9 cellular contexts compared by ENCODE assay signal in the genomic region with DNA sequence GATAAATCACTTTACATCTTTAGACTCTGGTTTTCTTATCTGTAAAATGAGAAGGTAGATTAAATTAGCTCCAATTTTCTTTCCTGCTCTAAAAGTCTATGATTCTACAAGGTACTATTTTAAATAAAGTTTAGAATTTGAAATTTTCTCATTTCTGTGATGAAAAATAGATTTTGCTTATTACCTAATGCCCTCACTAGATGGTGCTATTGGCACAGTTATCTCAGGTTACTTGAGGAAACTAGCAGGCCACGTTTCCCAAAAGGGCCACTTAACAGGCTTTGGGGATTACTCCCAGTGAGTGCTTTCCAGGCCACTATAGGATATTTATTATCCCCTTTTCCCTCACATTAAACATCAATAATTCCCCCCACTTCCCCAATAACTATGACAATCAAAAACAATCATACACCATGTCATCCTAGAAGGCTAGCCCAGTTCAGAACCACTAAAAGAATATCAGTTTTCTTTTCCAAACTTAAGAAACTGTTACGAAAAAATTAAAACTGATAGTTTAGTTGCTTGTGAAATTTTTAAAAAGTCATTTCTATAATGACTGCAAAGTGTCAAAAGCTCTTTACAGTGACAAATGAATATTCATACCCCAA. TPM values are rescaled to one million over a fixed set of nuclear protein-coding genes. Genes with fewer than 3 reads are reported as not detected.
DNase-seq lines count a peak whose midpoint lies in the region; ATAC-seq and TF ChIP-seq lines count a peak whose summit lies in the region.
"Had no signal": no experiment of that assay in that cellular context is flagged by ENCODE, and none has a peak within 500 bp of the region (broad histone marks: within the 10 kb centered on the region; RNA-seq: fewer than 3 reads in every experiment).

No MANE protein-coding gene starts in this region.

- DNase-seq in NOMO-1 (lab: John Stamatoyannopoulos, UW; ENCODE audit: unreplicated experiment in 2 of 2), result peak; percentile 9 to 55
- DNase-seq in NOMO-1 treated with dmso at 0.1 percent for 144 hours (lab: John Stamatoyannopoulos, UW; ENCODE audit: unreplicated experiment), result no peak
- DNase-seq in HS-5 (ENCODE audit: low read depth), result peak; percentile 52
- peak; percentile 64 for DNase-seq in NCI-H774 (lab: John Stamatoyannopoulos, UW)
- DNase-seq in activated naive CD8-positive, alpha-beta T cell treated with anti-CD3 and anti-CD28 coated beads for 36 hours, result peak; percentile 6
- DNase-seq in Right ventricle myocardium superior, result no peak
- DNase-seq in prostate gland (ENCODE audit: low spot score), result peak; percentile 51
- no peak for DNase-seq in UCSD-AML1 (lab: John Stamatoyannopoulos, UW; ENCODE audit: unreplicated experiment)

- no peak overlapping the region for H3K4me3 ChIP-seq in prostate gland
- H3K4me3 ChIP-seq: BLaER1 treated with 17β-estradiol and CSF1 and Interleukin-3, amounts not matched to agents 10 nM and 100 nM had no signal

- peak overlapping the region; percentile 21 for H3K27ac Mint-ChIP-seq in activated naive CD8-positive, alpha-beta T cell treated with anti-CD3 and anti-CD28 coated beads for 36 hours

- no peaks in the 10 kb centered on the region for H3K36me3 ChIP-seq in prostate gland

- H3K36me3 Mint-ChIP-seq in activated naive CD8-positive, alpha-beta T cell treated with anti-CD3 and anti-CD28 coated beads for 36 hours, result peaks cover 11% of the 10 kb centered on the region

- H3K4me1 Mint-ChIP-seq in activated naive CD8-positive, alpha-beta T cell treated with anti-CD3 and anti-CD28 coated beads for 36 hours, result peaks cover 11% of the 10 kb centered on the region

- no peak for TF ChIP-seq POLR2A in prostate gland (IDR thresholded peaks at IDR 0.05)

- no peak overlapping the region for H3K27ac ChIP-seq in prostate gland
- H3K27ac ChIP-seq: BLaER1 treated with 17β-estradiol and CSF1 and Interleukin-3, amounts not matched to agents 10 nM and 100 nM had no signal

- H3K4me3 Mint-ChIP-seq in activated naive CD8-positive, alpha-beta T cell treated with anti-CD3 and anti-CD28 coated beads for 36 hours, result no peak overlapping the region

- intact Hi-C loops in Right ventricle myocardium superior (cut with DNase I) (loop anchor here (5.0 kb wide), 1 partner anchor 136 kb away; no protein-coding TSS in a partner anchor), prostate gland (cut with DNase I) (loop anchor here (2.0 kb wide), 1 partner anchor 135 kb away; no protein-coding TSS in a partner anchor)

- peak; percentile 83 for ATAC-seq in Right ventricle myocardium superior (ENCODE audit: poor library complexity)

- H3K4me1 ChIP-seq in prostate gland (replicated peaks), result no peaks in the 10 kb centered on the region
- H3K4me1 ChIP-seq: BLaER1 treated with 17β-estradiol and CSF1 and Interleukin-3, amounts not matched to agents 10 nM and 100 nM had no signal

- H3K9me3 ChIP-seq in prostate gland, result no peaks in the 10 kb centered on the region

- no peaks in the 10 kb centered on the region for H3K27me3 Mint-ChIP-seq in activated naive CD8-positive, alpha-beta T cell treated with anti-CD3 and anti-CD28 coated beads for 36 hours

- H3K9me3 Mint-ChIP-seq in activated naive CD8-positive, alpha-beta T cell treated with anti-CD3 and anti-CD28 coated beads for 36 hours, result peaks cover 6% of the 10 kb centered on the region

- WGBS in prostate gland, result 43% methylated on average over 2 of the region's 2 CpGs

- H3K27me3 ChIP-seq in prostate gland (replicated peaks; ENCODE audit: insufficient read depth), result no peaks in the 10 kb centered on the region
- H3K27me3 ChIP-seq: BLaER1 treated with 17β-estradiol and CSF1 and Interleukin-3, amounts not matched to agents 10 nM and 100 nM had no signal

- peak; percentile 18 to 85 (median 76) for TF ChIP-seq CTCF in prostate gland (IDR thresholded peaks at IDR 0.05)

RNA-seq across cellular contexts. Expression of a gene that starts 30.6 kb away (rescaled TPM):
- 10 to 100 TPM; 13.1 to 13.8 TPM for total RNA-seq in activated naive CD8-positive, alpha-beta T cell treated with anti-CD3 and anti-CD28 coated beads for 36 hours
- total RNA-seq in Right ventricle myocardium superior (32.9 TPM), prostate gland (10 to 100 TPM; 26.4 to 46.6 TPM)

Comparison
In these comparisons a context has a peak if more than half of its experiments do, and no peak if none do; other contexts are left out.
1. DNase-seq: peak in NOMO-1 (2 of 2), HS-5 (single experiment), NCI-H774 (single experiment), activated naive CD8-positive, alpha-beta T cell treated with anti-CD3 and anti-CD28 coated beads for 36 hours (single experiment) and prostate gland (single experiment); none in NOMO-1 treated with dmso at 0.1 percent for 144 hours (single experiment), Right ventricle myocardium superior (single experiment) and UCSD-AML1 (single experiment).